In the genomic region with DNA sequence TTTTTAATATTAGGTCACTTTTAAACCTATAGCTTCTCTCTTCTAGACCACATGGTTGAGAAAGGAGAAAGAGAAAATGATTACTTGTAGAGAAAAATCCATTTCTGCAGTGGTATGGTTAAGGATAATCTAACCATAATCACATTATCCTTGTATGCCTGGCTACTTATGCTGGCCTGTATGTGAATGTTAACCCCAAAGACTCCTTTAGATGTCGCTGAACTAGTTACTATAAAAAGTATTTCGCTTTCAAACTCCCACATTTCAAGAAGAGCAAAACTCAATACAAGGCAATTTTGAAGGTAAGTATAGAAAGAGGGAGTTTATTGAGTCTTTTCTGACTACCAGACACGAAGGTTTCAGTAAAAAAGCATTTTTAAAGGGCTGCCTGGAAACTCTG, we compare ENCODE assay signal across 16 cellular contexts. TPM values are rescaled to one million over a fixed set of nuclear protein-coding genes. Genes with fewer than 3 reads are reported as not detected.
DNase-seq lines count a peak whose midpoint lies in the region; ATAC-seq and TF ChIP-seq lines count a peak whose summit lies in the region.
"Had no signal": no experiment of that assay in that cellular context is flagged by ENCODE, and none has a peak within 500 bp of the region (broad histone marks: within the 10 kb centered on the region; RNA-seq: fewer than 3 reads in every experiment).

No MANE protein-coding gene starts in this region.

- H3K9me3 ChIP-seq in cardiac muscle cell (ENCODE audit: low read depth) = no peaks in the 10 kb centered on the region
- H3K9me3 ChIP-seq in SK-N-SH = no peaks in the 10 kb centered on the region
- no peaks in the 10 kb centered on the region for H3K9me3 ChIP-seq in iPS-20b (ENCODE audit: insufficient read depth, low read depth, low read length)
- H3K9me3 ChIP-seq in suprapubic skin = no peaks in the 10 kb centered on the region
- H3K9me3 ChIP-seq: ovary had no signal

- no peak for TF ChIP-seq POLR2A in suprapubic skin (IDR thresholded peaks at IDR 0.05)

- H3K9ac ChIP-seq in SK-N-SH (0 out of 2 replicates have a peak overlapping the region, but pooled peaks have one; percentile 74), iPS-20b (ENCODE audit: low read depth, low read length) (no peak overlapping the region)

- H3K4me3 ChIP-seq in cardiac muscle cell (no peak overlapping the region), SK-N-SH (ENCODE audit: low read depth in 2 of 2, low read length in 1 of 2) (peak overlapping the region; percentile 84), iPS-20b (ENCODE audit: low read length) (peak overlapping the region; percentile 93), suprapubic skin (peak overlapping the region; percentile 91)
- H3K4me3 ChIP-seq: ovary had no signal

- peak overlapping the region; percentile 85 for H3K4me2 ChIP-seq in SK-N-SH

- no peak for TF ChIP-seq RAD21 in SK-N-SH (IDR thresholded peaks at IDR 0.05; ENCODE audit: low read length)

- WGBS in SK-N-SH (ENCODE audit: low lambda C conversion rate) = 43% methylated on average over 3 of the region's 3 CpGs
- WGBS in suprapubic skin = 51% methylated on average over 3 of the region's 3 CpGs

- DNase-seq in cardiac muscle cell (ENCODE audit: low read depth in 1 of 2, low spot score in 1 of 2) = no peak
- no peak for DNase-seq in left cardiac atrium
- no peak for DNase-seq in SK-N-SH
- DNase-seq in suprapubic skin (ENCODE audit: low spot score in 2 of 2) = no peak
- no peak for DNase-seq in activated CD8-positive, alpha-beta memory T cell treated with anti-CD3 and anti-CD28 coated beads for 24 hours
- DNase-seq in stimulated activated CD4-positive, alpha-beta T cell treated with anti-CD3 and anti-CD28 coated beads, Interleukin-2, amount 100 ng/mL, for 24 hours = no peak
- no peak for DNase-seq in activated CD4-positive, alpha-beta T cell treated with anti-CD3 and anti-CD28 coated beads for 48 hours
- DNase-seq: activated gamma-delta T cell; AML-193; dermis blood vessel endothelial cell; HCEC 1CT; NCI-H1417; NK-92 treated with Interleukin-12 subunit alpha and Interleukin-12 subunit beta, amount 100 ng/mL, for 24 hours; ovary; trophoblast cell had no signal

- TF ChIP-seq CTCF in cardiac muscle cell (IDR thresholded peaks at IDR 0.05; ENCODE audit: low read depth, low read length) (peak; percentile 8), SK-N-SH (IDR thresholded peaks at IDR 0.05) (no peak), suprapubic skin (IDR thresholded peaks at IDR 0.05) (no peak)

- H4K20me1 ChIP-seq in SK-N-SH (ENCODE audit: insufficient read depth) = peaks cover 24% of the 10 kb centered on the region; the same call in 1 of the 2 replicates

- H3K36me3 ChIP-seq in cardiac muscle cell (no peaks in the 10 kb centered on the region), SK-N-SH (replicated peaks in 1 of 2; ENCODE audit: control insufficient read depth in 1 of 2, insufficient read depth in 2 of 2, low read length in 1 of 2) (no peaks in the 10 kb centered on the region), iPS-20b (ENCODE audit: insufficient read depth, low read depth, low read length) (no peaks in the 10 kb centered on the region), suprapubic skin (no peaks in the 10 kb centered on the region)
- H3K36me3 ChIP-seq: ovary had no signal

- CTCF ChIA-PET in SK-N-SH (lab: Yijun Ruan, JAX) = interaction anchor here (0.6 to 6.1 kb wide), 9 partner anchors 13 to 317 kb away, joined by 3 to 99 read pairs (median 4); a partner anchor contains a TSS

- H3K4me1 ChIP-seq in cardiac muscle cell (ENCODE audit: low read depth) = peaks cover 17% of the 10 kb centered on the region
- H3K4me1 ChIP-seq in SK-N-SH (ENCODE audit: control insufficient read depth in 1 of 2, insufficient read depth in 2 of 2, low read depth in 1 of 2, low read length in 1 of 2) = peaks cover 20 to 34% of the 10 kb centered on the region in 2 experiments; a peak in 3 of 4 replicates
- H3K4me1 ChIP-seq in iPS-20b (ENCODE audit: insufficient read depth, low read length) = peaks cover 52% of the 10 kb centered on the region
- H3K4me1 ChIP-seq in suprapubic skin = peaks cover 63% of the 10 kb centered on the region

- no peak overlapping the region for H3K27ac ChIP-seq in cardiac muscle cell
- H3K27ac ChIP-seq in SK-N-SH (ENCODE audit: low read depth in 2 of 2, low read length in 1 of 2) = peak overlapping the region in 1 of 2 experiments; percentile 72; a peak in 2 of 4 replicates
- H3K27ac ChIP-seq in iPS-20b (ENCODE audit: low read length) = no peak overlapping the region
- no peak overlapping the region for H3K27ac ChIP-seq in suprapubic skin
- H3K27ac ChIP-seq: ovary had no signal

- no peaks in the 10 kb centered on the region for H3K9me2 ChIP-seq in SK-N-SH

- no peak overlapping the region for H2AFZ ChIP-seq in SK-N-SH (ENCODE audit: low read depth)

- ATAC-seq in left cardiac atrium = no peak

- H3F3A ChIP-seq in SK-N-SH (replicated peaks; ENCODE audit: insufficient read depth) = peaks cover 8% of the 10 kb centered on the region

- no peak for TF ChIP-seq EP300 in SK-N-SH (IDR thresholded peaks at IDR 0.05; ENCODE audit: borderline replicate concordance in 1 of 2, low read depth in 1 of 2, low read length in 1 of 2)
- no peak for TF ChIP-seq EP300 in suprapubic skin (IDR thresholded peaks at IDR 0.05)

- H3K79me2 ChIP-seq in SK-N-SH (ENCODE audit: insufficient read depth) = peaks cover 67% of the 10 kb centered on the region

- no peaks in the 10 kb centered on the region for H3K27me3 ChIP-seq in cardiac muscle cell
- H3K27me3 ChIP-seq in SK-N-SH (ENCODE audit: insufficient read depth) = no peaks in the 10 kb centered on the region
- no peaks in the 10 kb centered on the region for H3K27me3 ChIP-seq in iPS-20b (ENCODE audit: insufficient read depth, low read length)
- no peaks in the 10 kb centered on the region for H3K27me3 ChIP-seq in suprapubic skin
- H3K27me3 ChIP-seq: ovary had no signal

- intact Hi-C loops in left cardiac atrium (cut with DNase I) = loop anchor here in 1 of 2 donors (5.0 kb wide), 2 partner anchors 62 to 162 kb away; a partner anchor contains a TSS

- POLR2A ChIA-PET in SK-N-SH (lab: Yijun Ruan, JAX) = interaction anchor here (1.2 kb wide), 1 partner anchor 34 kb away, joined by 4 read pairs; no protein-coding TSS in a partner anchor

TF ChIP-seq in SK-N-SH, 30 proteins besides CTCF, POLR2A, EP300 and RAD21 (continues in another document):
- TF ChIP-seq GABPA (IDR thresholded peaks at IDR 0.05; ENCODE audit: low read depth) (no peak), RFX5 (IDR thresholded peaks at IDR 0.05; ENCODE audit: low read length) (no peak), ELF1 (IDR thresholded peaks at IDR 0.05) (no peak), SIN3A (IDR thresholded peaks at IDR 0.05; ENCODE audit: borderline replicate concordance, low read depth, low read length) (no peak), TEAD4 (IDR thresholded peaks at IDR 0.05; ENCODE audit: borderline replicate concordance, insufficient read depth) (no peak), POLR2AphosphoS5 (IDR thresholded peaks at IDR 0.05; ENCODE audit: low read depth, low read length) (no peak), NRF1 (IDR thresholded peaks at IDR 0.05; ENCODE audit: low read depth, low read length) (no peak), GATA2 (CRISPR knock-in tag; IDR thresholded peaks at IDR 0.05) (no peak), RCOR1 (IDR thresholded peaks at IDR 0.05; ENCODE audit: low read length) (no peak), TCF12 (IDR thresholded peaks at IDR 0.05) (no peak)
- TF ChIP-seq, protein P1, sequence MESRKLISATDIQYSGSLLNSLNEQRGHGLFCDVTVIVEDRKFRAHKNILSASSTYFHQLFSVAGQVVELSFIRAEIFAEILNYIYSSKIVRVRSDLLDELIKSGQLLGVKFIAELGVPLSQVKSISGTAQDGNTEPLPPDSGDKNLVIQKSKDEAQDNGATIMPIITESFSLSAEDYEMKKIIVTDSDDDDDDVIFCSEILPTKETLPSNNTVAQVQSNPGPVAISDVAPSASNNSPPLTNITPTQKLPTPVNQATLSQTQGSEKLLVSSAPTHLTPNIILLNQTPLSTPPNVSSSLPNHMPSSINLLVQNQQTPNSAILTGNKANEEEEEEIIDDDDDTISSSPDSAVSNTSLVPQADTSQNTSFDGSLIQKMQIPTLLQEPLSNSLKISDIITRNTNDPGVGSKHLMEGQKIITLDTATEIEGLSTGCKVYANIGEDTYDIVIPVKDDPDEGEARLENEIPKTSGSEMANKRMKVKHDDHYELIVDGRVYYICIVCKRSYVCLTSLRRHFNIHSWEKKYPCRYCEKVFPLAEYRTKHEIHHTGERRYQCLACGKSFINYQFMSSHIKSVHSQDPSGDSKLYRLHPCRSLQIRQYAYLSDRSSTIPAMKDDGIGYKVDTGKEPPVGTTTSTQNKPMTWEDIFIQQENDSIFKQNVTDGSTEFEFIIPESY (IDR thresholded peaks at IDR 0.05; ENCODE audit: borderline replicate concordance, low read depth) = no peak
- TF ChIP-seq, protein P2, sequence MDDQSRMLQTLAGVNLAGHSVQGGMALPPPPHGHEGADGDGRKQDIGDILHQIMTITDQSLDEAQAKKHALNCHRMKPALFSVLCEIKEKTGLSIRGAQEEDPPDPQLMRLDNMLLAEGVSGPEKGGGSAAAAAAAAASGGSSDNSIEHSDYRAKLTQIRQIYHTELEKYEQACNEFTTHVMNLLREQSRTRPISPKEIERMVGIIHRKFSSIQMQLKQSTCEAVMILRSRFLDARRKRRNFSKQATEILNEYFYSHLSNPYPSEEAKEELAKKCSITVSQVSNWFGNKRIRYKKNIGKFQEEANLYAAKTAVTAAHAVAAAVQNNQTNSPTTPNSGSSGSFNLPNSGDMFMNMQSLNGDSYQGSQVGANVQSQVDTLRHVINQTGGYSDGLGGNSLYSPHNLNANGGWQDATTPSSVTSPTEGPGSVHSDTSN (IDR thresholded peaks at IDR 0.05) = no peak
- TF ChIP-seq, protein P3, sequence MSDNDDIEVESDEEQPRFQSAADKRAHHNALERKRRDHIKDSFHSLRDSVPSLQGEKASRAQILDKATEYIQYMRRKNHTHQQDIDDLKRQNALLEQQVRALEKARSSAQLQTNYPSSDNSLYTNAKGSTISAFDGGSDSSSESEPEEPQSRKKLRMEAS (IDR thresholded peaks at IDR 0.05; ENCODE audit: low read depth) = no peak

RNA-seq across cellular contexts. Expression of a gene that starts 2.2 kb away (rescaled TPM):
- 15.7 and 17.6 TPM in 2 replicates for total RNA-seq in cardiac muscle cell
- 31.0 and 32.1 TPM in 2 replicates for polyA plus RNA-seq in cardiac muscle cell
- 1 to 10 TPM; 5.3 to 7.1 TPM for total RNA-seq in left cardiac atrium
- polyA plus RNA-seq in SK-N-SH (2012; rRNA removed) = 7.8 and 10.1 TPM in 2 replicates
- polyA plus RNA-seq in SK-N-SH (2012; cell fraction: cytosol; rRNA removed) = 10.4 and 10.8 TPM in 2 replicates
- polyA plus RNA-seq in SK-N-SH (2012; cell fraction: nucleus; rRNA removed) = 5.2 and 11.5 TPM in 2 replicates
- total RNA-seq in suprapubic skin = 10 to 100 TPM in 2 of 4 donors, 1 to 10 TPM in 2; 8.0 to 19.2 (median 12.7) TPM

RNA-seq across cellular contexts. Expression of a gene that starts 42.9 kb away (rescaled TPM):
- total RNA-seq in cardiac muscle cell = 18.9 and 27.3 TPM in 2 replicates
- polyA plus RNA-seq in cardiac muscle cell = 24.3 and 42.5 TPM in 2 replicates
- 10 to 100 TPM; 20.1 to 28.2 TPM for total RNA-seq in left cardiac atrium
- 7.1 and 9.0 TPM in 2 replicates for polyA plus RNA-seq in SK-N-SH (2012; rRNA removed)
- polyA plus RNA-seq in SK-N-SH (2012; cell fraction: cytosol; rRNA removed) = 3.2 and 4.4 TPM in 2 replicates
- 23.4 and 25.4 TPM in 2 replicates for polyA plus RNA-seq in SK-N-SH (2012; cell fraction: nucleus; rRNA removed)
- 10 to 100 TPM in 1 of 4 donors, 1 to 10 TPM in 3; 5.7 to 12.2 (median 8.5) TPM for total RNA-seq in suprapubic skin
